In the genomic region with DNA sequence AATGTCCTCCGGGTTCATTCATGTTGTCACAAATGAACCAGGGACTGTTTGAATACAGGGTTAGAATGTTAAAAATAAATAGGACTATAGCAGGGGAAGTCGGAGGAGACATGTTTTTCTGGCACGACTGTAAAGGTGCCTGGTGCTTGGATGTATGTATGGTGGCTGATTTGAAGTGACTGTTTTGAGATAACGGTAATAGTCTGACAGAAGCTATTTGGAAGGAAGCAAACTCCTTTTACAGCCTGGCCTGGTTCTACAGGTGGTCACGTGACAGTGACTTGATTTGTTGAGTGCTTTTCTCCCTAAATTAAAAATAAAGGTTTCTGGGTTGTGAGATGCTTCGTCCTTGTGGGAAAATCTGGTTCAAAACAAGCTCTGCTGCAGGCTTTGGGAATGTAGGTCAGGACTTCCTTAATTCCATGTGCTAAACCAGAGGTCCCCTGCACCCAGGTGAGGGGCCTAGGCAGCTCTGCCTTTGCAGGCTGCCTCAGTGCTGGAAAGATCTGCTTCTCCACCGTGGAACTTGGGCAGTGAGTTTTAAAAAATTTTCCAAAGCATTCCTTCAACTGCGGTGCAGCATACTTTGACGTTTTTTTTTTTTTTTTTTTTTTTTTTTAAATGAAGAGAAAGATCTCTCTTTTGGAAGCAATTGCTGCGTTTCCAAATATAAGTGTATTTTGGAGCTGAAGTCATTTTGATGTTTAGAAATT, we compare ENCODE assay signal across 1 cellular context.
A peak's percentile ranks its signal among the peaks of the same experiment; 100 is the strongest.
TF ChIP-seq lines count a peak whose summit lies in the region.

No MANE protein-coding gene starts in this region.

TF ChIP-seq in SK-N-SH, 30 proteins besides CTCF, POLR2A, EP300 and RAD21:
- TF ChIP-seq IRF3 (IDR thresholded peaks at IDR 0.05; ENCODE audit: low read depth, low read length): no peak
- TF ChIP-seq GATA2 (CRISPR knock-in tag; IDR thresholded peaks at IDR 0.05): peak; percentile 95
- TF ChIP-seq SMC3 (IDR thresholded peaks at IDR 0.05; ENCODE audit: low read depth, low read length): no peak
- TF ChIP-seq RCOR1 (IDR thresholded peaks at IDR 0.05; ENCODE audit: low read length): peak; percentile 97
- TF ChIP-seq CHD2 (IDR thresholded peaks at IDR 0.05; ENCODE audit: low read length, partially characterized antibody): peak; percentile 77
- TF ChIP-seq USF1 (IDR thresholded peaks at IDR 0.05; ENCODE audit: borderline replicate concordance, low read depth): peak; percentile 75; the same call in 1 of the 2 replicates
- TF ChIP-seq ELF1 (IDR thresholded peaks at IDR 0.05): no peak
- peak; percentile 94 for TF ChIP-seq FOXJ3 (CRISPR knock-in tag; IDR thresholded peaks at IDR 0.05)
- no peak for TF ChIP-seq RFX5 (IDR thresholded peaks at IDR 0.05; ENCODE audit: low read length)
- no peak for TF ChIP-seq NRF1 (IDR thresholded peaks at IDR 0.05; ENCODE audit: low read depth, low read length)
- no peak for TF ChIP-seq FOSL2 (IDR thresholded peaks at IDR 0.05; ENCODE audit: borderline replicate concordance, low read depth)
- TF ChIP-seq GABPA (IDR thresholded peaks at IDR 0.05; ENCODE audit: low read depth): no peak
- peak; percentile 81 for TF ChIP-seq TCF12 (IDR thresholded peaks at IDR 0.05)
- peak; percentile 65 for TF ChIP-seq POLR2AphosphoS5 (IDR thresholded peaks at IDR 0.05; ENCODE audit: low read depth, low read length)
- TF ChIP-seq MXI1 (IDR thresholded peaks at IDR 0.05; ENCODE audit: low read depth, low read length): 0 out of 2 replicates have a peak, but pooled peaks have one; percentile 46
- no peak for TF ChIP-seq JUND (IDR thresholded peaks at IDR 0.05)
- TF ChIP-seq EZH2phosphoT487 (IDR thresholded peaks at IDR 0.05; ENCODE audit: borderline replicate concordance, low read depth): no peak
- peak; percentile 55; the same call in 1 of the 2 replicates for TF ChIP-seq USF2 (IDR thresholded peaks at IDR 0.05; ENCODE audit: borderline replicate concordance, low read depth, low read length)
- TF ChIP-seq, protein P1, sequence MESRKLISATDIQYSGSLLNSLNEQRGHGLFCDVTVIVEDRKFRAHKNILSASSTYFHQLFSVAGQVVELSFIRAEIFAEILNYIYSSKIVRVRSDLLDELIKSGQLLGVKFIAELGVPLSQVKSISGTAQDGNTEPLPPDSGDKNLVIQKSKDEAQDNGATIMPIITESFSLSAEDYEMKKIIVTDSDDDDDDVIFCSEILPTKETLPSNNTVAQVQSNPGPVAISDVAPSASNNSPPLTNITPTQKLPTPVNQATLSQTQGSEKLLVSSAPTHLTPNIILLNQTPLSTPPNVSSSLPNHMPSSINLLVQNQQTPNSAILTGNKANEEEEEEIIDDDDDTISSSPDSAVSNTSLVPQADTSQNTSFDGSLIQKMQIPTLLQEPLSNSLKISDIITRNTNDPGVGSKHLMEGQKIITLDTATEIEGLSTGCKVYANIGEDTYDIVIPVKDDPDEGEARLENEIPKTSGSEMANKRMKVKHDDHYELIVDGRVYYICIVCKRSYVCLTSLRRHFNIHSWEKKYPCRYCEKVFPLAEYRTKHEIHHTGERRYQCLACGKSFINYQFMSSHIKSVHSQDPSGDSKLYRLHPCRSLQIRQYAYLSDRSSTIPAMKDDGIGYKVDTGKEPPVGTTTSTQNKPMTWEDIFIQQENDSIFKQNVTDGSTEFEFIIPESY (IDR thresholded peaks at IDR 0.05; ENCODE audit: borderline replicate concordance, low read depth): no peak
- peak; percentile 67 for TF ChIP-seq NFIC (IDR thresholded peaks at IDR 0.05; ENCODE audit: borderline replicate concordance)
- no peak for TF ChIP-seq TAF1 (IDR thresholded peaks at IDR 0.05; ENCODE audit: borderline replicate concordance, low read depth, low read length)
- TF ChIP-seq TEAD4 (IDR thresholded peaks at IDR 0.05; ENCODE audit: borderline replicate concordance, insufficient read depth): no peak
- TF ChIP-seq FOXM1 (IDR thresholded peaks at IDR 0.05; ENCODE audit: low read depth): no peak
- no peak for TF ChIP-seq RXRA (IDR thresholded peaks at IDR 0.05; ENCODE audit: borderline replicate concordance, low read depth)
- TF ChIP-seq MAX (IDR thresholded peaks at IDR 0.05; ENCODE audit: low read depth): no peak
- no peak for TF ChIP-seq SIN3A (IDR thresholded peaks at IDR 0.05; ENCODE audit: borderline replicate concordance, low read depth, low read length)
- TF ChIP-seq YY1 (IDR thresholded peaks at IDR 0.05; ENCODE audit: low read depth): no peak
- TF ChIP-seq, protein P2, sequence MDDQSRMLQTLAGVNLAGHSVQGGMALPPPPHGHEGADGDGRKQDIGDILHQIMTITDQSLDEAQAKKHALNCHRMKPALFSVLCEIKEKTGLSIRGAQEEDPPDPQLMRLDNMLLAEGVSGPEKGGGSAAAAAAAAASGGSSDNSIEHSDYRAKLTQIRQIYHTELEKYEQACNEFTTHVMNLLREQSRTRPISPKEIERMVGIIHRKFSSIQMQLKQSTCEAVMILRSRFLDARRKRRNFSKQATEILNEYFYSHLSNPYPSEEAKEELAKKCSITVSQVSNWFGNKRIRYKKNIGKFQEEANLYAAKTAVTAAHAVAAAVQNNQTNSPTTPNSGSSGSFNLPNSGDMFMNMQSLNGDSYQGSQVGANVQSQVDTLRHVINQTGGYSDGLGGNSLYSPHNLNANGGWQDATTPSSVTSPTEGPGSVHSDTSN (IDR thresholded peaks at IDR 0.05): peak; percentile 69
- TF ChIP-seq, protein P3, sequence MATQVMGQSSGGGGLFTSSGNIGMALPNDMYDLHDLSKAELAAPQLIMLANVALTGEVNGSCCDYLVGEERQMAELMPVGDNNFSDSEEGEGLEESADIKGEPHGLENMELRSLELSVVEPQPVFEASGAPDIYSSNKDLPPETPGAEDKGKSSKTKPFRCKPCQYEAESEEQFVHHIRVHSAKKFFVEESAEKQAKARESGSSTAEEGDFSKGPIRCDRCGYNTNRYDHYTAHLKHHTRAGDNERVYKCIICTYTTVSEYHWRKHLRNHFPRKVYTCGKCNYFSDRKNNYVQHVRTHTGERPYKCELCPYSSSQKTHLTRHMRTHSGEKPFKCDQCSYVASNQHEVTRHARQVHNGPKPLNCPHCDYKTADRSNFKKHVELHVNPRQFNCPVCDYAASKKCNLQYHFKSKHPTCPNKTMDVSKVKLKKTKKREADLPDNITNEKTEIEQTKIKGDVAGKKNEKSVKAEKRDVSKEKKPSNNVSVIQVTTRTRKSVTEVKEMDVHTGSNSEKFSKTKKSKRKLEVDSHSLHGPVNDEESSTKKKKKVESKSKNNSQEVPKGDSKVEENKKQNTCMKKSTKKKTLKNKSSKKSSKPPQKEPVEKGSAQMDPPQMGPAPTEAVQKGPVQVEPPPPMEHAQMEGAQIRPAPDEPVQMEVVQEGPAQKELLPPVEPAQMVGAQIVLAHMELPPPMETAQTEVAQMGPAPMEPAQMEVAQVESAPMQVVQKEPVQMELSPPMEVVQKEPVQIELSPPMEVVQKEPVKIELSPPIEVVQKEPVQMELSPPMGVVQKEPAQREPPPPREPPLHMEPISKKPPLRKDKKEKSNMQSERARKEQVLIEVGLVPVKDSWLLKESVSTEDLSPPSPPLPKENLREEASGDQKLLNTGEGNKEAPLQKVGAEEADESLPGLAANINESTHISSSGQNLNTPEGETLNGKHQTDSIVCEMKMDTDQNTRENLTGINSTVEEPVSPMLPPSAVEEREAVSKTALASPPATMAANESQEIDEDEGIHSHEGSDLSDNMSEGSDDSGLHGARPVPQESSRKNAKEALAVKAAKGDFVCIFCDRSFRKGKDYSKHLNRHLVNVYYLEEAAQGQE (IDR thresholded peaks at IDR 0.05; ENCODE audit: low read depth, low read length): no peak
- no peak for TF ChIP-seq MEF2A (IDR thresholded peaks at IDR 0.05; ENCODE audit: borderline replicate concordance, low read depth)
